Comparison of ENCODE assay signal across 1 cellular context in genomic region chr4:37490391-37491347, GRCh38.
TF ChIP-seq lines count a peak whose summit lies in the region.

No MANE protein-coding gene starts in this region.

TF ChIP-seq in HepG2, 621 proteins besides CTCF, POLR2A, EP300 and RAD21 (continued from another document):
- TF ChIP-seq, protein P1, sequence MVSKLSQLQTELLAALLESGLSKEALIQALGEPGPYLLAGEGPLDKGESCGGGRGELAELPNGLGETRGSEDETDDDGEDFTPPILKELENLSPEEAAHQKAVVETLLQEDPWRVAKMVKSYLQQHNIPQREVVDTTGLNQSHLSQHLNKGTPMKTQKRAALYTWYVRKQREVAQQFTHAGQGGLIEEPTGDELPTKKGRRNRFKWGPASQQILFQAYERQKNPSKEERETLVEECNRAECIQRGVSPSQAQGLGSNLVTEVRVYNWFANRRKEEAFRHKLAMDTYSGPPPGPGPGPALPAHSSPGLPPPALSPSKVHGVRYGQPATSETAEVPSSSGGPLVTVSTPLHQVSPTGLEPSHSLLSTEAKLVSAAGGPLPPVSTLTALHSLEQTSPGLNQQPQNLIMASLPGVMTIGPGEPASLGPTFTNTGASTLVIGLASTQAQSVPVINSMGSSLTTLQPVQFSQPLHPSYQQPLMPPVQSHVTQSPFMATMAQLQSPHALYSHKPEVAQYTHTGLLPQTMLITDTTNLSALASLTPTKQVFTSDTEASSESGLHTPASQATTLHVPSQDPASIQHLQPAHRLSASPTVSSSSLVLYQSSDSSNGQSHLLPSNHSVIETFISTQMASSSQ (IDR thresholded peaks at IDR 0.05; ENCODE audit: low read depth): peak; percentile 11; the same call in 1 of the 2 replicates
- TF ChIP-seq, protein P1 (CRISPR knock-in tag; IDR thresholded peaks at IDR 0.05; ENCODE audit: borderline replicate concordance): no peak
